ENCODE assay signal across 9 cellular contexts in genomic region chr6:162442675-162443074, GRCh38.
A peak's percentile ranks its signal among the peaks of the same experiment; 100 is the strongest.
DNase-seq lines count a peak whose midpoint lies in the region; ATAC-seq, FAIRE-seq and TF ChIP-seq lines count a peak whose summit lies in the region.
"Had no signal": no experiment of that assay in that cellular context is flagged by ENCODE, and none has a peak within 500 bp of the region (broad histone marks: within the 10 kb centered on the region; RNA-seq: fewer than 3 reads in every experiment).

No MANE protein-coding gene starts in this region.

- no peaks in the 10 kb centered on the region for H4K20me1 ChIP-seq in H1 (replicated peaks in 1 of 2; ENCODE audit: control insufficient read depth in 1 of 2, insufficient read depth in 2 of 2, low read length in 2 of 2)

- H3K23ac ChIP-seq in H1 (ENCODE audit: insufficient read length), result no peak overlapping the region

- H3K36me3 ChIP-seq in H1 (ENCODE audit: control insufficient read depth in 2 of 4, insufficient read depth in 4 of 4, low read length in 3 of 4) (peaks cover 0 to 4% (median 0%) of the 10 kb centered on the region in 4 experiments; a peak in 1 of 8 replicates), aorta (ENCODE audit: control insufficient read depth in 1 of 2, insufficient read depth in 2 of 2, low read length in 1 of 2) (no peaks in the 10 kb centered on the region)

- intact Hi-C loops in aorta (cut with DNase I), result no loop called here

- H4K5ac ChIP-seq in H1 (ENCODE audit: insufficient read length, low read depth, low read length), result no peak overlapping the region

- H2AFZ ChIP-seq in H1 (ENCODE audit: low read length), result no peak overlapping the region

- H2BK15ac ChIP-seq in H1 (ENCODE audit: low read length), result no peak overlapping the region

- no peak overlapping the region for H3K4ac ChIP-seq in H1 (replicated peaks; ENCODE audit: insufficient read length, low read depth, low read length)

- no peak for TF ChIP-seq EP300 in H1 (IDR thresholded peaks at IDR 0.05; ENCODE audit: borderline replicate concordance in 1 of 2, low read depth in 2 of 2, low read length in 2 of 2)

- TF ChIP-seq POLR2A in H1 (IDR thresholded peaks at IDR 0.05; ENCODE audit: control extremely low read depth in 1 of 2, low read depth in 2 of 2, low read length in 2 of 2), result no peak

- no peak overlapping the region for H3K4me3 ChIP-seq in H1 (ENCODE audit: extremely low read depth in 1 of 4, insufficient read depth in 2 of 4, low read depth in 3 of 4, low read length in 4 of 4)
- no peak overlapping the region for H3K4me3 ChIP-seq in aorta (ENCODE audit: low read length in 2 of 2)
- H3K4me3 ChIP-seq: lung had no signal

- H3K4me2 ChIP-seq in H1 (ENCODE audit: insufficient read depth in 1 of 2, low read depth in 2 of 2, low read length in 2 of 2), result no peak overlapping the region

- H3K23me2 ChIP-seq in H1 (ENCODE audit: low read depth, low read length), result no peaks in the 10 kb centered on the region; the same call in 1 of the 2 replicates

- H3K56ac ChIP-seq in H1 (replicated peaks; ENCODE audit: insufficient read length, low read depth, low read length), result no peak overlapping the region

- TF ChIP-seq CTCF in D721Med (IDR thresholded peaks at IDR 0.05; ENCODE audit: insufficient read depth, missing control alignments) (peak; percentile 66), H1 (IDR thresholded peaks at IDR 0.05; ENCODE audit: control extremely low read depth in 1 of 3, insufficient read depth in 1 of 3, low read depth in 1 of 3, low read length in 3 of 3) (peak; percentile 68 to 82 (median 78))

- H2BK12ac ChIP-seq in H1 (ENCODE audit: low read depth, low read length), result no peak overlapping the region

- CTCF ChIA-PET in H1 (lab: Charles Lee; ENCODE audit: partially characterized antibody), result interaction anchor here (0.6 to 3.2 kb wide), 17 partner anchors 11 to 1112 kb away, joined by 3 to 12 read pairs (median 3); no protein-coding TSS in a partner anchor

- no peak overlapping the region for H2BK120ac ChIP-seq in H1 (replicated peaks; ENCODE audit: low read depth, low read length)

- H2AK5ac ChIP-seq in H1 (ENCODE audit: low read depth, low read length), result no peak overlapping the region

- H3K27ac ChIP-seq in H1 (ENCODE audit: low read depth, low read length) (no peak overlapping the region), aorta (ENCODE audit: low read depth in 1 of 2, low read length in 2 of 2) (no peak overlapping the region)

- no peaks in the 10 kb centered on the region for H3K79me2 ChIP-seq in H1 (ENCODE audit: control insufficient read depth in 1 of 2, insufficient read depth in 2 of 2, low read length in 2 of 2)

- no peak overlapping the region for H3K18ac ChIP-seq in H1 (ENCODE audit: extremely low read depth, low read length)

- H4K8ac ChIP-seq in H1 (ENCODE audit: extremely low read depth, insufficient read depth, low read length), result no peak overlapping the region

- no peak overlapping the region for H2BK20ac ChIP-seq in H1 (ENCODE audit: low read length)

- H3K9me3 ChIP-seq in H1 (ENCODE audit: insufficient read depth in 2 of 2, low read depth in 1 of 2, low read length in 1 of 2), result peaks cover 0 to 9% of the 10 kb centered on the region in 2 experiments; a peak in 1 of 4 replicates
- no peaks in the 10 kb centered on the region for H3K9me3 ChIP-seq in aorta (ENCODE audit: control insufficient read depth, low read length)

- no peak overlapping the region for H4K91ac ChIP-seq in H1 (replicated peaks; ENCODE audit: insufficient read length, low read length)

- POLR2A ChIA-PET in H1 (lab: Charles Lee; ENCODE audit: partially characterized antibody), result no interaction called here

- 56% methylated on average over 6 of the region's 6 CpGs; no CpG with 5 or more reads in 1 of the 2 experiments for WGBS in H1 (ENCODE audit: extremely low coverage in 1 of 2, insufficient coverage in 1 of 2, insufficient read length in 1 of 2, insufficient replicate concordance in 2 of 2, low coverage in 1 of 2, low lambda C conversion rate in 2 of 2, missing lambda C conversion rate in 1 of 2), 2 experiments
- 52 to 65% methylated on average over 6 of the region's 6 CpGs for WGBS in aorta, 2 donors

- H2BK5ac ChIP-seq in H1 (ENCODE audit: low read depth, low read length), result no peak overlapping the region

- H3K14ac ChIP-seq in H1 (ENCODE audit: insufficient read length), result no peak overlapping the region

- H3K79me1 ChIP-seq in H1 (ENCODE audit: low read depth, low read length), result no peaks in the 10 kb centered on the region

- ATAC-seq in aorta (ENCODE audit: low FRiP score) (no peak), GM21737 (IDR thresholded peaks at IDR 0.05; ENCODE audit: unreplicated experiment) (no peak), GM19395 (IDR thresholded peaks at IDR 0.05; ENCODE audit: unreplicated experiment) (no peak)

- DNase-seq in D721Med (ENCODE audit: insufficient read length, low spot score), result no peak
- DNase-seq in NCI-H2227 treated with DMSO at 0.1 percent for 48 hours (lab: John Stamatoyannopoulos, UW), result peak; percentile 1
- peak; percentile 31 to 62 for DNase-seq in H1 (ENCODE audit: low read depth in 1 of 2, low spot score in 2 of 2)
- DNase-seq in midbrain (lab: John Stamatoyannopoulos, UW), result peak; percentile 61
- DNase-seq in aorta, result no peak
- no peak for DNase-seq in ureter (ENCODE audit: low spot score)

- H3K4me1 ChIP-seq in H1 (replicated peaks in 1 of 4; ENCODE audit: control insufficient read depth in 3 of 4, insufficient read depth in 4 of 4, low read length in 3 of 4) (peaks cover 0 to 7% (median 2%) of the 10 kb centered on the region in 4 experiments; a peak in 2 of 7 replicates), aorta (ENCODE audit: control insufficient read depth in 1 of 2, insufficient read depth in 2 of 2, low read length in 2 of 2) (no peaks in the 10 kb centered on the region)

- TF ChIP-seq RAD21 in H1 (IDR thresholded peaks at IDR 0.05 in 1 of 2, conservative IDR thresholded peaks at IDR 0.05 in 1 of 2; ENCODE audit: low read depth in 2 of 2, low read length in 2 of 2), result peak; percentile 92 to 96

- FAIRE-seq in D721Med (lab: Jason Lieb, UNC), result no peak
- peak; percentile 69 for FAIRE-seq in H1 (lab: Jason Lieb, UNC)

- no peak overlapping the region for H3K9ac ChIP-seq in H1 (replicated peaks in 1 of 4; ENCODE audit: extremely low read depth in 1 of 4, low read depth in 3 of 4, low read length in 3 of 4)

- H3K27me3 ChIP-seq in H1 (replicated peaks in 1 of 4; ENCODE audit: control insufficient read depth in 3 of 4, extremely low read depth in 1 of 4, insufficient read depth in 3 of 4, low read length in 3 of 4) (no peaks in the 10 kb centered on the region; a peak in 2 of 7 replicates), aorta (ENCODE audit: control insufficient read depth in 1 of 2, insufficient read depth in 2 of 2, low read length in 1 of 2) (no peaks in the 10 kb centered on the region)

TF ChIP-seq in H1, 55 proteins besides CTCF, POLR2A, EP300 and RAD21:
- TF ChIP-seq CREB1 (IDR thresholded peaks at IDR 0.05), result no peak
- TF ChIP-seq TEAD4 (IDR thresholded peaks at IDR 0.05; ENCODE audit: low read depth, low read length), result peak; percentile 83

Comparison
In these comparisons a context has a peak if more than half of its experiments do, and no peak if none do; other contexts are left out.
1. DNase-seq: peak in NCI-H2227 treated with DMSO at 0.1 percent for 48 hours (single experiment), H1 (2 of 2) and midbrain (single experiment); none in D721Med (single experiment), aorta (0 of 2) and ureter (single experiment).